In the genomic region with DNA sequence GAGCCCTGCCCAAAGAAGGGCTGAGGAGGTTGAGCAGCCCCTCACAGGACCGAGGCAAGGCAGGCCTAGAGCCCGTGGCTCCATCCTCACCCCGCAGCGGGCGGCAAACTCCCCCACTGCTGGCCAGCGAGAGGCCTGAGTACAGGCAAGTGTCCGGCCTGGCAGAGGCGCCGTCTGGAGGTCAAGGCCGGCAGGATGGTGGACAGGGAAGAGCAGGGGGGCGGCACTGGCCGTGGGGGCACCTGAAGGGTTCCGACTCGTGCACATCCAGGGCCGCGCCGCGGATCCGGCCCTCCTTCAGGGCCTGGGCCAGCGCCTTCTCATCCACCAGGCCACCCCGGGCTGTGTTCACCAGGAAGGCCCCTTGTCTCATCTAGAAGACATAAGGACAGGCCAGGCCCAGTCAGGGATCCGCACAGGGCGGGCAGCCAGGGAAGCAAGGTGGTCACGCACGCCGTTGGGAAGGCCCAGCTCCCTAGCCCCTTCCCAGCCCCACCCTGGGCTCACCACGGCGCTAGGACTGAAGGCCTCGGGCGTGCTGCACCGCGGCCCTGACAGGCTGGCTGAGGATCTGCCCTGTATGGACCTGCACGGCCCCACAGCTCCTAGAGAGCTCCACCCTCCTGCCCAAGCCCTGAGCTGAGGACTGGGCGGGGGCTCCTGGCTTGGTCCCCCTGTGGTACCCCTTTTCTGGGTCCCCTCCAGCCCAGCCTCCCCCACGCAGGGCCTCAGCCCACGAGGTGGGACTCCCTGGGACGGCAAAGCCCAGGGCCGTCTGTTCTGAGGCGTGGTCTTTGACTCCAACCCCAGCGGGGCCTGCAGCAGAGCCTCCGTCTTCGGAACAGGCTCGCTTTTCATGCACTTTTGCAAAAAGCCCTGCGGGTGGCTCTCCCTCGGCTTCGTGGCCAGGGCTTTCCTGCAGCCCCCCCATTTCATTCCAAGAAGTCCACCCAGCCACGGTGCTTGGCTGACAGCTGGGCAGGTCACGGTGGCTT, we compare ENCODE assay signal across 1 cellular context.
TF ChIP-seq lines count a peak whose summit lies in the region.

No MANE protein-coding gene starts in this region.

TF ChIP-seq in GM12878, 131 proteins besides CTCF, POLR2A, EP300 and RAD21:
- TF ChIP-seq REST (IDR thresholded peaks at IDR 0.05; ENCODE audit: low read depth, low read length) = no peak
- TF ChIP-seq YBX1 (IDR thresholded peaks at IDR 0.05) = no peak
- TF ChIP-seq, protein P1, sequence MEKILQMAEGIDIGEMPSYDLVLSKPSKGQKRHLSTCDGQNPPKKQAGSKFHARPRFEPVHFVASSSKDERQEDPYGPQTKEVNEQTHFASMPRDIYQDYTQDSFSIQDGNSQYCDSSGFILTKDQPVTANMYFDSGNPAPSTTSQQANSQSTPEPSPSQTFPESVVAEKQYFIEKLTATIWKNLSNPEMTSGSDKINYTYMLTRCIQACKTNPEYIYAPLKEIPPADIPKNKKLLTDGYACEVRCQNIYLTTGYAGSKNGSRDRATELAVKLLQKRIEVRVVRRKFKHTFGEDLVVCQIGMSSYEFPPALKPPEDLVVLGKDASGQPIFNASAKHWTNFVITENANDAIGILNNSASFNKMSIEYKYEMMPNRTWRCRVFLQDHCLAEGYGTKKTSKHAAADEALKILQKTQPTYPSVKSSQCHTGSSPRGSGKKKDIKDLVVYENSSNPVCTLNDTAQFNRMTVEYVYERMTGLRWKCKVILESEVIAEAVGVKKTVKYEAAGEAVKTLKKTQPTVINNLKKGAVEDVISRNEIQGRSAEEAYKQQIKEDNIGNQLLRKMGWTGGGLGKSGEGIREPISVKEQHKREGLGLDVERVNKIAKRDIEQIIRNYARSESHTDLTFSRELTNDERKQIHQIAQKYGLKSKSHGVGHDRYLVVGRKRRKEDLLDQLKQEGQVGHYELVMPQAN (conservative IDR thresholded peaks at IDR 0.05) = no peak
- TF ChIP-seq TARDBP (IDR thresholded peaks at IDR 0.05; ENCODE audit: borderline replicate concordance) = no peak
- TF ChIP-seq PAX8 (IDR thresholded peaks at IDR 0.05) = no peak
- TF ChIP-seq CREB1 (IDR thresholded peaks at IDR 0.05; ENCODE audit: low read depth) = no peak
- no peak for TF ChIP-seq FOXK2 (IDR thresholded peaks at IDR 0.05)
- TF ChIP-seq SREBF1 (IDR thresholded peaks at IDR 0.05; ENCODE audit: low read length) = no peak
- TF ChIP-seq HDAC6 (IDR thresholded peaks at IDR 0.05; ENCODE audit: unreplicated experiment) = no peak
- TF ChIP-seq TAF1 (IDR thresholded peaks at IDR 0.05; ENCODE audit: borderline replicate concordance, low read depth, low read length) = no peak
- TF ChIP-seq MTA2 (IDR thresholded peaks at IDR 0.05; ENCODE audit: low read depth) = no peak
